In genomic region chrX:24465524-24465850, GRCh38 we compare ENCODE assay signal across 8 cellular contexts. TPM values are rescaled to one million over a fixed set of nuclear protein-coding genes. Genes with fewer than 3 reads are reported as not detected.
DNase-seq lines count a peak whose midpoint lies in the region; ATAC-seq and TF ChIP-seq lines count a peak whose summit lies in the region.

No MANE protein-coding gene starts in this region.

- no peaks in the 10 kb centered on the region for H3K9me3 ChIP-seq in DND-41 (ENCODE audit: insufficient read depth, low read length, severe bottlenecking)
- no peaks in the 10 kb centered on the region for H3K9me3 ChIP-seq in gastrocnemius medialis

- H3K27me3 ChIP-seq in DND-41 (ENCODE audit: insufficient read depth, low read length, poor library complexity) = no peaks in the 10 kb centered on the region
- no peaks in the 10 kb centered on the region for H3K27me3 ChIP-seq in gastrocnemius medialis

- H3K4me3 ChIP-seq in DND-41 (ENCODE audit: low read depth in 1 of 2, low read length in 2 of 2) = peak overlapping the region; percentile 72 to 80
- H3K4me3 ChIP-seq in fibroblast of mammary gland (ENCODE audit: control insufficient read depth, low read depth, low read length) = peak overlapping the region; percentile 53
- H3K4me3 ChIP-seq in gastrocnemius medialis = peak overlapping the region; percentile 68 to 79 (median 69)

- peaks cover 48% of the 10 kb centered on the region for H3K79me2 ChIP-seq in DND-41 (ENCODE audit: insufficient read depth, low read length)

- DNase-seq in DND-41 (no peak), T-helper 2 cell (peak in 3 of 5 experiments; percentile 9 to 34 (median 10)), fibroblast of mammary gland (ENCODE audit: low read depth) (no peak), gastrocnemius medialis (no peak), NCI-H2081 (lab: John Stamatoyannopoulos, UW) (no peak), cerebellar cortex (ENCODE audit: low spot score) (no peak)

- peaks cover 40% of the 10 kb centered on the region for H3K4me1 ChIP-seq in DND-41 (ENCODE audit: insufficient read depth, low read length)
- no peaks in the 10 kb centered on the region for H3K4me1 ChIP-seq in gastrocnemius medialis

- TF ChIP-seq CTCF in DND-41 (IDR thresholded peaks at IDR 0.05; ENCODE audit: borderline replicate concordance, extremely low read depth, low read length, poor library complexity, severe bottlenecking) = no peak
- no peak for TF ChIP-seq CTCF in fibroblast of mammary gland (conservative IDR thresholded peaks at IDR 0.05; ENCODE audit: control insufficient read depth, insufficient read depth, low read depth, low read length)
- no peak for TF ChIP-seq CTCF in gastrocnemius medialis (IDR thresholded peaks at IDR 0.05 in 4 of 5, conservative IDR thresholded peaks at IDR 0.05 in 1 of 5)

- in situ Hi-C loops in gastrocnemius medialis (cut with MboI; ENCODE audit: low sequenced_read_pairs in 4 of 4) = no loop called here

- H4K20me1 ChIP-seq in DND-41 (ENCODE audit: insufficient read depth, low read length) = no peaks in the 10 kb centered on the region

- intact Hi-C loops in gastrocnemius medialis (cut with DNase I; ENCODE audit: low total_unique reads) = loop anchor here (5.0 to 10.0 kb wide), 2 partner anchors 441 to 798 kb away; partner anchors contain the start of genes KLHL15 and PRDX4

- H2AFZ ChIP-seq in DND-41 (ENCODE audit: low read depth, low read length) = peak overlapping the region; percentile 78

- H3K36me3 ChIP-seq in DND-41 (ENCODE audit: insufficient read depth, low read length) (no peaks in the 10 kb centered on the region; the same call in 1 of the 2 replicates), gastrocnemius medialis (no peaks in the 10 kb centered on the region)

- TF ChIP-seq POLR2A in gastrocnemius medialis (IDR thresholded peaks at IDR 0.05) = no peak

- H3K4me2 ChIP-seq in DND-41 (ENCODE audit: insufficient read depth, low read length) = peak overlapping the region; percentile 88

- H3K27ac ChIP-seq in DND-41 (ENCODE audit: low read length) = peak overlapping the region; percentile 83
- peak overlapping the region; percentile 66 to 77 (median 72) for H3K27ac ChIP-seq in gastrocnemius medialis

- H3K9ac ChIP-seq in DND-41 (ENCODE audit: low read depth, low read length) = peak overlapping the region; percentile 82

- ATAC-seq in DND-41 (ENCODE audit: insufficient read depth, low read depth) (peak; percentile 19; the same call in 2 of the 3 replicates), HG02763 (IDR thresholded peaks at IDR 0.05; ENCODE audit: unreplicated experiment) (peak; percentile 13), gastrocnemius medialis (no peak), GM21576 (IDR thresholded peaks at IDR 0.05; ENCODE audit: unreplicated experiment) (no peak)

RNA-seq across cellular contexts. Expression of gene PDK3, which starts 0.4 kb away (rescaled TPM):
- 1 to 10 TPM; 1.8 to 4.5 (median 2.7) TPM for total RNA-seq in gastrocnemius medialis

Comparison
In these comparisons a context has a peak if more than half of its experiments do, and no peak if none do; other contexts are left out.
1. ATAC-seq: peak in DND-41 (single experiment) and HG02763 (single experiment); none in gastrocnemius medialis (0 of 2) and GM21576 (single experiment).
2. DNase-seq: peak in T-helper 2 cell (3 of 5); none in DND-41 (single experiment), fibroblast of mammary gland (single experiment), gastrocnemius medialis (0 of 2), NCI-H2081 (0 of 2) and cerebellar cortex (single experiment).
3. Peak in every context shown above with its lines, with median percentiles within 50 percentile points of each other: H3K4me3 ChIP-seq.